In genomic region chr7:38177621-38178003, GRCh38 we compare ENCODE assay signal across 8 cellular contexts. TPM values are rescaled to one million over a fixed set of nuclear protein-coding genes. Genes with fewer than 3 reads are reported as not detected.
DNase-seq lines count a peak whose midpoint lies in the region; ATAC-seq and TF ChIP-seq lines count a peak whose summit lies in the region.

No MANE protein-coding gene starts in this region.

- no peaks in the 10 kb centered on the region for H3K36me3 Mint-ChIP-seq in activated naive CD4-positive, alpha-beta T cell treated with anti-CD3 and anti-CD28 coated beads, Interleukin-2, amount 10 ng/mL, durations not matched to agents 7 days and 5 days
- H3K36me3 Mint-ChIP-seq in activated naive CD8-positive, alpha-beta T cell, result no peaks in the 10 kb centered on the region

- H3K4me3 ChIP-seq in left lung (peak overlapping the region; percentile 59 to 76), transverse colon (peak overlapping the region; percentile 14 to 96 (median 71))

- no peak for DNase-seq in activated naive CD4-positive, alpha-beta T cell treated with anti-CD3 and anti-CD28 coated beads, Interleukin-2, amount 10 ng/mL, durations not matched to agents 7 days and 5 days
- no peak for DNase-seq in activated naive CD4-positive, alpha-beta T cell (lab: John Stamatoyannopoulos, UW)
- DNase-seq in left lung (no peak), transverse colon (no peak), NCI-H1436 treated with DMSO at 0.1 percent for 48 hours (lab: John Stamatoyannopoulos, UW) (no peak), NCI-H2029 (lab: John Stamatoyannopoulos, UW) (no peak)

- peaks cover 22 to 30% of the 10 kb centered on the region in 2 donors for H3K4me1 ChIP-seq in left lung
- H3K4me1 ChIP-seq in transverse colon, result peaks cover 0 to 38% (median 21%) of the 10 kb centered on the region in 4 donors

- intact Hi-C loops in left lung (cut with DNase I), result no loop called here
- intact Hi-C loops in transverse colon (cut with DNase I; ENCODE audit: low total_unique reads), result no loop called here

- H3K4me3 Mint-ChIP-seq in activated naive CD4-positive, alpha-beta T cell treated with anti-CD3 and anti-CD28 coated beads, Interleukin-2, amount 10 ng/mL, durations not matched to agents 7 days and 5 days, result peak overlapping the region; percentile 97
- peak overlapping the region; percentile 98 for H3K4me3 Mint-ChIP-seq in activated naive CD8-positive, alpha-beta T cell

- 4 to 13% methylated on average over 9 to 15 of the region's 15 CpGs for WGBS in transverse colon (ENCODE audit: low coverage in 1 of 2), 2 donors

- no peak for ATAC-seq in left lung
- no peak for ATAC-seq in GM21528 (IDR thresholded peaks at IDR 0.05; ENCODE audit: low FRiP score, unreplicated experiment)

- no peak for TF ChIP-seq EP300 in transverse colon (IDR thresholded peaks at IDR 0.05; ENCODE audit: low read depth)

- TF ChIP-seq POLR2A in transverse colon (IDR thresholded peaks at IDR 0.05), result no peak

- no peak for TF ChIP-seq CTCF in left lung (IDR thresholded peaks at IDR 0.05)
- TF ChIP-seq CTCF in transverse colon (IDR thresholded peaks at IDR 0.05), result no peak

- no peaks in the 10 kb centered on the region for H3K27me3 ChIP-seq in left lung
- H3K27me3 ChIP-seq in transverse colon, result no peaks in the 10 kb centered on the region

- peaks cover 7% of the 10 kb centered on the region for H3K27me3 Mint-ChIP-seq in activated naive CD4-positive, alpha-beta T cell treated with anti-CD3 and anti-CD28 coated beads, Interleukin-2, amount 10 ng/mL, durations not matched to agents 7 days and 5 days
- peaks cover 2% of the 10 kb centered on the region for H3K27me3 Mint-ChIP-seq in activated naive CD8-positive, alpha-beta T cell

- H3K9me3 Mint-ChIP-seq in activated naive CD4-positive, alpha-beta T cell treated with anti-CD3 and anti-CD28 coated beads, Interleukin-2, amount 10 ng/mL, durations not matched to agents 7 days and 5 days, result no peaks in the 10 kb centered on the region
- H3K9me3 Mint-ChIP-seq in activated naive CD8-positive, alpha-beta T cell (ENCODE audit: low read depth), result peaks cover 2% of the 10 kb centered on the region

- H3K36me3 ChIP-seq in left lung, result no peaks in the 10 kb centered on the region
- no peaks in the 10 kb centered on the region for H3K36me3 ChIP-seq in transverse colon

- CTCF ChIA-PET in activated naive CD4-positive, alpha-beta T cell treated with anti-CD3 and anti-CD28 coated beads, Interleukin-2, amount 10 ng/mL, durations not matched to agents 7 days and 5 days (lab: Charles Lee), result interaction anchor here (0.8 to 1.3 kb wide), 3 partner anchors 38 to 197 kb away, joined by 3 to 10 read pairs (median 5); no protein-coding TSS in a partner anchor

- H3K27ac Mint-ChIP-seq in activated naive CD4-positive, alpha-beta T cell treated with anti-CD3 and anti-CD28 coated beads, Interleukin-2, amount 10 ng/mL, durations not matched to agents 7 days and 5 days, result peak overlapping the region; percentile 91
- peak overlapping the region; percentile 93 for H3K27ac Mint-ChIP-seq in activated naive CD8-positive, alpha-beta T cell

- peaks cover 34% of the 10 kb centered on the region for H3K4me1 Mint-ChIP-seq in activated naive CD4-positive, alpha-beta T cell treated with anti-CD3 and anti-CD28 coated beads, Interleukin-2, amount 10 ng/mL, durations not matched to agents 7 days and 5 days
- peaks cover 39% of the 10 kb centered on the region for H3K4me1 Mint-ChIP-seq in activated naive CD8-positive, alpha-beta T cell (ENCODE audit: low read depth)

- H3K27ac ChIP-seq in left lung, result peak overlapping the region; percentile 89 to 90
- peak overlapping the region; percentile 88 to 96 (median 93) for H3K27ac ChIP-seq in transverse colon

- H3K9me3 ChIP-seq in left lung (no peaks in the 10 kb centered on the region), transverse colon (no peaks in the 10 kb centered on the region)

- in situ Hi-C loops in transverse colon (cut with MboI; ENCODE audit: low pct_ligation_motif_present in 1 of 4, low pct_unique_long_range_greater_than_20kb in 1 of 4, low sequenced_read_pairs in 3 of 4), result no loop called here

RNA-seq across cellular contexts. Expression of gene STARD3NL, which starts 0.4 kb away (rescaled TPM):
- total RNA-seq in left lung (10 to 100 TPM; 53.4 to 62.2 TPM), transverse colon (10 to 100 TPM in 3 of 4 donors, 1 to 10 TPM in 1; 2.6 to 41.4 (median 28.6) TPM)
